In the genomic region with DNA sequence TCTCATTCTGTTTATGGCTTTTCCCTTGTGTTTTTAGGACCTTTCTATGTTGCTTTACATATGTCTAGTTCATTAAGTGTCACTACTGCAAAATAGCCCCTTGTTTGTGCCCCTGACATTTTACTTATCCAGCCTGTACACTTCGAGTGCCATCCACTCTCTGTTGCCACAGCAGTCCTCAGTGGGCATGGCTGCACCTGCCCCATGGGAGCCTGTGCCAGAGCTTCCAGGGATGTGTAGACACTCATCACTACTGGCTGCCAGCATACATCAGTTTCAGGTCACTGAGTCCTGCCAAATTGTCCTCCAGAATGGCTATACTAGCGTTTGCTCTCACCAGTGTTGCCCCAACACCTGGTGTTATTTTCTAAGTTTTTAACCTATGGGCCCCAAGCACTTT, we compare ENCODE assay signal across 14 cellular contexts.
A peak's percentile ranks its signal among the peaks of the same experiment; 100 is the strongest.
DNase-seq lines count a peak whose midpoint lies in the region; ATAC-seq lines count a peak whose summit lies in the region.
"Had no signal": no experiment of that assay in that cellular context is flagged by ENCODE, and none has a peak within 500 bp of the region (broad histone marks: within the 10 kb centered on the region; RNA-seq: fewer than 3 reads in every experiment).

No MANE protein-coding gene starts in this region.

- ATAC-seq in Right ventricle myocardium inferior, result peak; percentile 67
- ATAC-seq in right cardiac atrium, result no peak
- no peak for ATAC-seq in GM18520 (IDR thresholded peaks at IDR 0.05; ENCODE audit: unreplicated experiment)
- ATAC-seq: A549, GM12878, HCT116, HepG2 had no signal

- DNase-seq in Right ventricle myocardium inferior (ENCODE audit: missing footprints) (no peak), right cardiac atrium (no peak), DMS79 treated with DMSO at 0.1 percent for 48 hours (lab: John Stamatoyannopoulos, UW) (peak; percentile 41), mesenteric fat pad (ENCODE audit: low spot score) (peak; percentile 16)
- no peak for DNase-seq in activated CD4-positive, alpha-beta T cell treated with anti-CD3 and anti-CD28 coated beads, Interleukin-2, amount 10 ng/mL, durations not matched to agents 7 days and 5 days
- no peak for DNase-seq in activated CD4-positive, alpha-beta memory T cell treated with anti-CD3 and anti-CD28 coated beads for 36 hours
- DNase-seq: BE2C, DMS53, GM23248 had no signal

- H3K36me3 Mint-ChIP-seq in activated CD4-positive, alpha-beta T cell treated with anti-CD3 and anti-CD28 coated beads, Interleukin-2, amount 10 ng/mL, durations not matched to agents 7 days and 5 days (ENCODE audit: low read depth), result no peaks in the 10 kb centered on the region
- no peaks in the 10 kb centered on the region for H3K36me3 Mint-ChIP-seq in activated CD4-positive, alpha-beta memory T cell treated with anti-CD3 and anti-CD28 coated beads for 36 hours

- H3K4me1 Mint-ChIP-seq in activated CD4-positive, alpha-beta T cell treated with anti-CD3 and anti-CD28 coated beads, Interleukin-2, amount 10 ng/mL, durations not matched to agents 7 days and 5 days, result peaks cover 2% of the 10 kb centered on the region
- H3K4me1 Mint-ChIP-seq in activated CD4-positive, alpha-beta memory T cell treated with anti-CD3 and anti-CD28 coated beads for 36 hours (ENCODE audit: low read depth), result peaks cover 6% of the 10 kb centered on the region

- WGBS in right cardiac atrium, result 75% methylated on average over 2 of the region's 2 CpGs

- POLR2A ChIA-PET in activated CD4-positive, alpha-beta T cell treated with anti-CD3 and anti-CD28 coated beads, Interleukin-2, amount 10 ng/mL, durations not matched to agents 7 days and 5 days (lab: Charles Lee), result no interaction called here
- POLR2A ChIA-PET in activated CD4-positive, alpha-beta memory T cell treated with anti-CD3 and anti-CD28 coated beads for 36 hours (lab: Charles Lee), result no interaction called here

- no peak overlapping the region for H3K27ac Mint-ChIP-seq in activated CD4-positive, alpha-beta T cell treated with anti-CD3 and anti-CD28 coated beads, Interleukin-2, amount 10 ng/mL, durations not matched to agents 7 days and 5 days
- no peak overlapping the region for H3K27ac Mint-ChIP-seq in activated CD4-positive, alpha-beta memory T cell treated with anti-CD3 and anti-CD28 coated beads for 36 hours

- H3K27me3 Mint-ChIP-seq in activated CD4-positive, alpha-beta T cell treated with anti-CD3 and anti-CD28 coated beads, Interleukin-2, amount 10 ng/mL, durations not matched to agents 7 days and 5 days, result peaks cover 21% of the 10 kb centered on the region
- peaks cover 15% of the 10 kb centered on the region for H3K27me3 Mint-ChIP-seq in activated CD4-positive, alpha-beta memory T cell treated with anti-CD3 and anti-CD28 coated beads for 36 hours

- intact Hi-C loops in Right ventricle myocardium inferior (cut with DNase I) (no loop called here), right cardiac atrium (cut with DNase I) (no loop called here)
- intact Hi-C loops in activated CD4-positive, alpha-beta memory T cell treated with anti-CD3 and anti-CD28 coated beads for 36 hours (cut with micrococcal nuclease), result no loop called here

- no peak overlapping the region for H3K4me3 ChIP-seq in right cardiac atrium (ENCODE audit: low read length)
- H3K4me3 ChIP-seq: A549, GM12878, GM23248 had no signal

- no peak overlapping the region for H3K27ac ChIP-seq in right cardiac atrium (ENCODE audit: low read length)
- H3K27ac ChIP-seq: A549, GM23248 had no signal

- CTCF ChIA-PET in activated CD4-positive, alpha-beta T cell treated with anti-CD3 and anti-CD28 coated beads, Interleukin-2, amount 10 ng/mL, durations not matched to agents 7 days and 5 days (lab: Charles Lee), result no interaction called here
- CTCF ChIA-PET in activated CD4-positive, alpha-beta memory T cell treated with anti-CD3 and anti-CD28 coated beads for 36 hours (lab: Charles Lee), result no interaction called here

- H3K9me3 ChIP-seq in right cardiac atrium (ENCODE audit: control insufficient read depth, low read length), result no peaks in the 10 kb centered on the region
- H3K9me3 ChIP-seq: A549, BE2C had no signal

- H3K4me3 Mint-ChIP-seq in activated CD4-positive, alpha-beta T cell treated with anti-CD3 and anti-CD28 coated beads, Interleukin-2, amount 10 ng/mL, durations not matched to agents 7 days and 5 days, result no peak overlapping the region
- no peak overlapping the region for H3K4me3 Mint-ChIP-seq in activated CD4-positive, alpha-beta memory T cell treated with anti-CD3 and anti-CD28 coated beads for 36 hours

- H3K9me3 Mint-ChIP-seq in activated CD4-positive, alpha-beta T cell treated with anti-CD3 and anti-CD28 coated beads, Interleukin-2, amount 10 ng/mL, durations not matched to agents 7 days and 5 days, result no peaks in the 10 kb centered on the region
- H3K9me3 Mint-ChIP-seq in activated CD4-positive, alpha-beta memory T cell treated with anti-CD3 and anti-CD28 coated beads for 36 hours, result no peaks in the 10 kb centered on the region

- H3K4me1 ChIP-seq in right cardiac atrium (ENCODE audit: control insufficient read depth, insufficient read depth, low read length), result no peaks in the 10 kb centered on the region
- H3K4me1 ChIP-seq: A549, BE2C had no signal

- no peaks in the 10 kb centered on the region for H3K27me3 ChIP-seq in right cardiac atrium (ENCODE audit: control insufficient read depth, insufficient read depth)
- H3K27me3 ChIP-seq: BE2C had no signal

Comparison
In these comparisons a context has a peak if more than half of its experiments do, and no peak if none do; other contexts are left out.
1. DNase-seq: peak in DMS79 treated with DMSO at 0.1 percent for 48 hours (single experiment) and mesenteric fat pad (single experiment); none in Right ventricle myocardium inferior (single experiment), right cardiac atrium (0 of 3), activated CD4-positive, alpha-beta T cell treated with anti-CD3 and anti-CD28 coated beads, Interleukin-2, amount 10 ng/mL, durations not matched to agents 7 days and 5 days (single experiment) and activated CD4-positive, alpha-beta memory T cell treated with anti-CD3 and anti-CD28 coated beads for 36 hours (single experiment).